In the genomic region with DNA sequence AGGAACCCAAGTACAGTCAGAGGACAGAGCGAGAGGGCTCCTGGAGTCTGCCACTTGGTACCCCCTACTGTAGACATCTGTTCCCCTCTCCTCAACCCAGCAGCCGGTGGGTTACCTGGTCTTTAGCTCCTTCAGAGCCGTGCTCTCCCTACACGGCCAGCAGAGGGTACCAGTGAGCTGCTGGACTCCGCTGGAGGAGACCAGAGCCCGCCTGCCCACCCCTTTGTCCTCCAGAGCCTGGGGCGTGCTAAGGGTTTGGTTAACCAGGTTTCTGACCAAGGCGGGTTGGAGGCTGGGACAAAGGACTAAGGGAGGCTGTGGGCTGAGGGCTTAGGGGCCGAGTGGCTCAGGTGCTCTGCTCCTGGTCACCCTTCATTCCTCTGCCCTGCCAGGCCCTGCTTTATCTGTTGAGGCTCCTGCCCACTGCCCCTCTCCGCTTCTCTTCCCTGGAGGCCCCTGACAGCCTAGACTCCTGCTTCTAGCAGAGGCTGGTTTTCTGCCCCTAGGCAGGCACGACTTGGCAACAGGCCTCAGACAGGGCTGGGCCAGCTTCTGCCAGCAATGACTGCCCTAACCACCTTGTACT, we compare ENCODE assay signal across 1 cellular context.
A peak's percentile ranks its signal among the peaks of the same experiment; 100 is the strongest.
TF ChIP-seq lines count a peak whose summit lies in the region.

No MANE protein-coding gene starts in this region.

TF ChIP-seq in SK-N-SH, 30 proteins besides CTCF, POLR2A, EP300 and RAD21:
- TF ChIP-seq, protein P1, sequence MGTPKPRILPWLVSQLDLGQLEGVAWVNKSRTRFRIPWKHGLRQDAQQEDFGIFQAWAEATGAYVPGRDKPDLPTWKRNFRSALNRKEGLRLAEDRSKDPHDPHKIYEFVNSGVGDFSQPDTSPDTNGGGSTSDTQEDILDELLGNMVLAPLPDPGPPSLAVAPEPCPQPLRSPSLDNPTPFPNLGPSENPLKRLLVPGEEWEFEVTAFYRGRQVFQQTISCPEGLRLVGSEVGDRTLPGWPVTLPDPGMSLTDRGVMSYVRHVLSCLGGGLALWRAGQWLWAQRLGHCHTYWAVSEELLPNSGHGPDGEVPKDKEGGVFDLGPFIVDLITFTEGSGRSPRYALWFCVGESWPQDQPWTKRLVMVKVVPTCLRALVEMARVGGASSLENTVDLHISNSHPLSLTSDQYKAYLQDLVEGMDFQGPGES (IDR thresholded peaks at IDR 0.05; ENCODE audit: low read depth, low read length) = no peak
- TF ChIP-seq SMC3 (IDR thresholded peaks at IDR 0.05; ENCODE audit: low read depth, low read length) = peak; percentile 74
